8 cellular contexts compared by ENCODE assay signal in genomic region chr2:182666674-182667320, GRCh38. TPM values are rescaled to one million over a fixed set of nuclear protein-coding genes. Genes with fewer than 3 reads are reported as not detected.
A peak's percentile ranks its signal among the peaks of the same experiment; 100 is the strongest.
DNase-seq lines count a peak whose midpoint lies in the region; ATAC-seq, FAIRE-seq and TF ChIP-seq lines count a peak whose summit lies in the region.

No MANE protein-coding gene starts in this region.

- no peak overlapping the region for H3K4me3 ChIP-seq in RWPE2 (ENCODE audit: severe bottlenecking)

- H3K4me1 ChIP-seq in RWPE2 (ENCODE audit: insufficient read depth, poor library complexity, severe bottlenecking) = no peaks in the 10 kb centered on the region
- H3K4me1 ChIP-seq in foreskin keratinocyte = no peaks in the 10 kb centered on the region

- no peaks in the 10 kb centered on the region for H3K36me3 ChIP-seq in RWPE2 (ENCODE audit: low read depth)

- DNase-seq in NCI-H345 (lab: John Stamatoyannopoulos, UW) = peak; percentile 14
- DNase-seq in NCI-H345 treated with DMSO at 0.1 percent for 48 hours (lab: John Stamatoyannopoulos, UW; ENCODE audit: unreplicated experiment) = no peak
- peak; percentile 20 for DNase-seq in GM19239 (ENCODE audit: insufficient read length, low spot score)
- DNase-seq in RWPE2 (ENCODE audit: low spot score) = no peak
- peak in 1 of 2 donors; percentile 46 for DNase-seq in foreskin keratinocyte
- no peak for DNase-seq in GM19240 (ENCODE audit: insufficient read length, low spot score)
- no peak for DNase-seq in medulla oblongata (ENCODE audit: extremely low spot score)

- H3K27me3 ChIP-seq in RWPE2 (ENCODE audit: insufficient read depth, poor library complexity, severe bottlenecking) (no peaks in the 10 kb centered on the region), foreskin keratinocyte (no peaks in the 10 kb centered on the region)

- FAIRE-seq in GM19239 (lab: Jason Lieb, UNC) = peak; percentile 66

- H3K27ac ChIP-seq in RWPE2 (ENCODE audit: poor library complexity, severe bottlenecking) (no peak overlapping the region), foreskin keratinocyte (no peak overlapping the region)

- H3K9me3 ChIP-seq in RWPE2 (ENCODE audit: severe bottlenecking) = no peaks in the 10 kb centered on the region

- peak; percentile 65 for TF ChIP-seq CTCF in RWPE2 (IDR thresholded peaks at IDR 0.05; ENCODE audit: poor library complexity, severe bottlenecking)
- peak; percentile 63 for TF ChIP-seq CTCF in foreskin keratinocyte (conservative IDR thresholded peaks at IDR 0.05)

- peak; percentile 90 for ATAC-seq in HG03135 (IDR thresholded peaks at IDR 0.05; ENCODE audit: unreplicated experiment)
- ATAC-seq in RWPE2 (ENCODE audit: low read depth) = peak; percentile 58; the same call in 2 of the 3 replicates
- peak; percentile 75 for ATAC-seq in foreskin keratinocyte

RNA-seq across cellular contexts. Expression of gene DNAJC10, which starts 49.3 kb away (rescaled TPM):
- total RNA-seq in foreskin keratinocyte = 119 and 135 TPM in 2 replicates
- 30.3 and 33.4 TPM in 2 replicates for polyA plus RNA-seq in foreskin keratinocyte

Comparison
In these comparisons a context has a peak if more than half of its experiments do, and no peak if none do; other contexts are left out.
1. DNase-seq: peak in NCI-H345 (single experiment) and GM19239 (single experiment); none in NCI-H345 treated with DMSO at 0.1 percent for 48 hours (single experiment), RWPE2 (single experiment), GM19240 (single experiment) and medulla oblongata (single experiment).
2. Peak in every context shown above with its lines, with median percentiles within 50 percentile points of each other: ATAC-seq.